ENCODE assay signal across 24 cellular contexts in genomic region chr6:158955265-158955664, GRCh38.
"Had no signal": no experiment of that assay in that cellular context is flagged by ENCODE, and none has a peak within 500 bp of the region (broad histone marks: within the 10 kb centered on the region; RNA-seq: fewer than 3 reads in every experiment).

No MANE protein-coding gene starts in this region.

- H3K9me3 Mint-ChIP-seq: activated T-helper 17 cell treated with anti-CD3 and anti-CD28 coated beads, Interleukin-2, amount 50 U/mL, for 72 hours; central memory CD8-positive, alpha-beta T cell; natural killer cell treated with Interleukin-12 subunit alpha and Interleukin-12 subunit beta and Interleukin-15 and Interleukin-18, amount 100 ng/mL, for 72 hours had no signal

- H3K4me1 ChIP-seq: adrenal gland, ascending aorta, gastrocnemius medialis, left ventricle myocardium inferior, psoas muscle, right atrium auricular region, upper lobe of right lung had no signal

- H3K36me3 ChIP-seq: adrenal gland, ascending aorta, brain microvascular endothelial cell, esophagus squamous epithelium, gastrocnemius medialis, left ventricle myocardium inferior, pancreas, right atrium auricular region, upper lobe of right lung had no signal

- H3K4me1 Mint-ChIP-seq: activated T-helper 17 cell treated with anti-CD3 and anti-CD28 coated beads, Interleukin-2, amount 50 U/mL, for 72 hours; central memory CD8-positive, alpha-beta T cell; endodermal cell had no signal

- ATAC-seq: activated T-helper 17 cell treated with anti-CD3 and anti-CD28 coated beads, Interleukin-2, amount 50 U/mL, for 72 hours; gastrocnemius medialis; pancreas; psoas muscle; stimulated activated naive CD8-positive, alpha-beta T cell treated with anti-CD3 and anti-CD28 coated beads, Interleukin-15, Interleukin-2, amounts not matched to agents 100 U/mL and 50 U/mL, for 24 hours; upper lobe of right lung had no signal

- H3K27me3 Mint-ChIP-seq: activated naive CD8-positive, alpha-beta T cell; activated T-helper 17 cell treated with anti-CD3 and anti-CD28 coated beads, Interleukin-2, amount 50 U/mL, for 72 hours; central memory CD8-positive, alpha-beta T cell; natural killer cell treated with Interleukin-12 subunit alpha and Interleukin-12 subunit beta and Interleukin-15 and Interleukin-18, amount 100 ng/mL, for 72 hours had no signal

- H3K9me3 ChIP-seq: adrenal gland, ascending aorta, esophagus squamous epithelium, gastrocnemius medialis, pancreas, psoas muscle, upper lobe of right lung had no signal

- H3K27ac ChIP-seq: adrenal gland, ascending aorta, brain microvascular endothelial cell, coronary artery, esophagus squamous epithelium, gastrocnemius medialis, left ventricle myocardium inferior, pancreas, psoas muscle, right atrium auricular region, upper lobe of right lung had no signal

- H3K36me3 Mint-ChIP-seq: natural killer cell treated with Interleukin-12 subunit alpha and Interleukin-12 subunit beta and Interleukin-15 and Interleukin-18, amount 100 ng/mL, for 72 hours had no signal

- H3K4me3 Mint-ChIP-seq: activated naive CD8-positive, alpha-beta T cell; activated T-helper 17 cell treated with anti-CD3 and anti-CD28 coated beads, Interleukin-2, amount 50 U/mL, for 72 hours; central memory CD8-positive, alpha-beta T cell; endodermal cell; natural killer cell treated with Interleukin-12 subunit alpha and Interleukin-12 subunit beta and Interleukin-15 and Interleukin-18, amount 100 ng/mL, for 72 hours had no signal

- DNase-seq: activated CD4-positive, alpha-beta T cell treated with anti-CD3 and anti-CD28 coated beads for 4 hours; activated T-cell treated with anti-CD3 and anti-CD28 coated beads, Interleukin-2, amount 50 U/mL, for 1 hour; adrenal gland; brain microvascular endothelial cell; endodermal cell; esophagus squamous epithelium; gastrocnemius medialis; hippocampal formation; left ventricle myocardium inferior; mammary epithelial cell; midbrain; pancreas; psoas muscle; stimulated activated CD4-positive, alpha-beta T cell treated with anti-CD3 and anti-CD28 coated beads, Interleukin-4, amount 100 ng/mL, for 24 hours; stimulated activated naive CD8-positive, alpha-beta T cell treated with anti-CD3 and anti-CD28 coated beads, Interleukin-15, Interleukin-2, amounts not matched to agents 100 U/mL and 50 U/mL, for 24 hours; SW 1271; upper lobe of right lung had no signal

- H3K27me3 ChIP-seq: adrenal gland, ascending aorta, brain microvascular endothelial cell, esophagus squamous epithelium, gastrocnemius medialis, pancreas, right atrium auricular region, upper lobe of right lung had no signal

- H3K27ac Mint-ChIP-seq: activated naive CD8-positive, alpha-beta T cell; activated T-helper 17 cell treated with anti-CD3 and anti-CD28 coated beads, Interleukin-2, amount 50 U/mL, for 72 hours; endodermal cell had no signal

- H3K4me3 ChIP-seq: adrenal gland, ascending aorta, coronary artery, esophagus squamous epithelium, gastrocnemius medialis, left ventricle myocardium inferior, pancreas, psoas muscle, right atrium auricular region, upper lobe of right lung had no signal
